11 cellular contexts compared by ENCODE assay signal in genomic region chr16:20532284-20532792, GRCh38. TPM values are rescaled to one million over a fixed set of nuclear protein-coding genes. Genes with fewer than 3 reads are reported as not detected.
"Had no signal": no experiment of that assay in that cellular context is flagged by ENCODE, and none has a peak within 500 bp of the region (broad histone marks: within the 10 kb centered on the region; RNA-seq: fewer than 3 reads in every experiment).

No MANE protein-coding gene starts in this region.

RNA-seq across cellular contexts. Expression of gene ACSM2B, which starts 43.8 kb away (rescaled TPM):
- total RNA-seq: OCI-LY7, PC-3, PC-9, Peyer's patch, Right ventricle myocardium inferior, Right ventricle myocardium superior, RPMI7951, SJCRH30, SJSA1, SK-MEL-5 had no signal
- polyA plus RNA-seq: SK-N-SH had no signal
